Comparison of ENCODE assay signal across 12 cellular contexts in genomic region chr19:1017906-1018305, GRCh38. TPM values are rescaled to one million over a fixed set of nuclear protein-coding genes. Genes with fewer than 3 reads are reported as not detected.
DNase-seq lines count a peak whose midpoint lies in the region; ATAC-seq, FAIRE-seq and TF ChIP-seq lines count a peak whose summit lies in the region.
"Had no signal": no experiment of that assay in that cellular context is flagged by ENCODE, and none has a peak within 500 bp of the region (broad histone marks: within the 10 kb centered on the region; RNA-seq: fewer than 3 reads in every experiment).

No MANE protein-coding gene starts in this region.

- H3K9me1 ChIP-seq in K562 (ENCODE audit: control insufficient read depth, insufficient read depth, low read length) = peaks cover 16% of the 10 kb centered on the region

- H3K27me3 ChIP-seq in BLaER1 treated with 17β-estradiol and CSF1 and Interleukin-3, amounts not matched to agents 10 nM and 100 nM = no peaks in the 10 kb centered on the region
- H3K27me3 ChIP-seq in HUES48 (ENCODE audit: control insufficient read depth, insufficient read depth, low read length) = no peaks in the 10 kb centered on the region
- no peaks in the 10 kb centered on the region for H3K27me3 ChIP-seq in K562 (ENCODE audit: control insufficient read depth in 2 of 2, insufficient read depth in 2 of 2, low read length in 2 of 2)
- H3K27me3 ChIP-seq in neuronal stem cell (ENCODE audit: control insufficient read depth in 3 of 3, insufficient read depth in 3 of 3, low read depth in 1 of 3, low read length in 3 of 3) = no peaks in the 10 kb centered on the region
- H3K27me3 ChIP-seq: right lobe of liver had no signal

- H2BK12ac ChIP-seq in neuronal stem cell (ENCODE audit: low read length) = no peak overlapping the region

- TF ChIP-seq RAD21 in K562 (CRISPR knock-in tag; conservative IDR thresholded peaks at IDR 0.05 in 1 of 2, IDR thresholded peaks at IDR 0.05 in 1 of 2) = no peak

- BruUV-seq in K562 (replicated peaks; lab: Mats Ljungman, UMichigan) = no TSS peak

- peaks cover 35 to 69% (median 55%) of the 10 kb centered on the region in 11 experiments for H3K36me3 ChIP-seq in BLaER1 treated with 17β-estradiol and CSF1 and Interleukin-3, amounts not matched to agents 10 nM and 100 nM
- H3K36me3 ChIP-seq in HUES48 (ENCODE audit: control insufficient read depth, insufficient read depth, low read length) (peaks cover 22% of the 10 kb centered on the region), K562 (ENCODE audit: control insufficient read depth, insufficient read depth, low read length) (peaks cover 67% of the 10 kb centered on the region; the same call in 2 of the 3 replicates), neuronal stem cell (replicated peaks in 1 of 2; ENCODE audit: control insufficient read depth in 2 of 2, insufficient read depth in 2 of 2, low read length in 2 of 2) (peaks cover 11 to 32% of the 10 kb centered on the region in 2 donors)

- H4K20me1 ChIP-seq in BLaER1 treated with 17β-estradiol and CSF1 and Interleukin-3, amounts not matched to agents 10 nM and 100 nM = peaks cover 75 to 79% (median 76%) of the 10 kb centered on the region in 11 experiments
- H4K20me1 ChIP-seq in K562 (replicated peaks; ENCODE audit: control insufficient read depth, insufficient read depth, low read length) = peaks cover 53% of the 10 kb centered on the region

- no peak overlapping the region for H2BK120ac ChIP-seq in neuronal stem cell (ENCODE audit: low read depth, low read length)

- peak overlapping the region in 7 of 10 experiments; percentile 2 to 97 (median 86); a peak in 7 of 20 replicates for H3K4me3 ChIP-seq in BLaER1 treated with 17β-estradiol and CSF1 and Interleukin-3, amounts not matched to agents 10 nM and 100 nM
- H3K4me3 ChIP-seq in HUES48 (ENCODE audit: low read depth, low read length) = no peak overlapping the region
- peak overlapping the region; percentile 28; the same call in 1 of the 2 replicates for H3K4me3 ChIP-seq in K562
- H3K4me3 ChIP-seq in neuronal stem cell (ENCODE audit: low read length in 2 of 2) = peak overlapping the region in 1 of 2 donors; percentile 0
- H3K4me3 ChIP-seq: right lobe of liver had no signal

- H3K27ac ChIP-seq in BLaER1 treated with 17β-estradiol and CSF1 and Interleukin-3, amounts not matched to agents 10 nM and 100 nM = peak overlapping the region in 7 of 11 experiments; percentile 8 to 95 (median 37); a peak in 10 of 22 replicates
- peak overlapping the region; percentile 6 for H3K27ac ChIP-seq in HUES48 (ENCODE audit: low read depth, low read length)
- peak overlapping the region; percentile 74 for H3K27ac ChIP-seq in K562 (ENCODE audit: extremely low read depth, low read depth, low read length)
- no peak overlapping the region for H3K27ac ChIP-seq in neuronal stem cell (replicated peaks; ENCODE audit: low read length)

- H3K18ac ChIP-seq in neuronal stem cell (ENCODE audit: low read length) = no peak overlapping the region

- no peak for TF ChIP-seq EP300 in K562 (IDR thresholded peaks at IDR 0.05; ENCODE audit: low read length)

- intact Hi-C loops in K562 (cut with micrococcal nuclease) = no loop called here

- DNase-seq in K562 (ENCODE audit: extremely low read depth in 1 of 4, low spot score in 3 of 4) = no peak
- no peak for DNase-seq in neuronal stem cell (ENCODE audit: low spot score)
- DNase-seq in GM12891 (ENCODE audit: insufficient read length, low spot score) = no peak
- DNase-seq in SW480 (ENCODE audit: low spot score) = no peak
- DNase-seq in putamen (ENCODE audit: low spot score) = no peak
- DNase-seq in retina = no peak
- DNase-seq: left ventricle myocardium superior, NCI-H1105 treated with DMSO at 0.1 percent for 48 hours had no signal

- H3K14ac ChIP-seq in neuronal stem cell (ENCODE audit: low read length) = no peak overlapping the region

- no peaks in the 10 kb centered on the region for H3K9me3 ChIP-seq in BLaER1 treated with 17β-estradiol and CSF1 and Interleukin-3, amounts not matched to agents 10 nM and 100 nM (replicated peaks in 1 of 11)
- no peaks in the 10 kb centered on the region for H3K9me3 ChIP-seq in HUES48 (ENCODE audit: control insufficient read depth, insufficient read depth, low read length)
- no peaks in the 10 kb centered on the region for H3K9me3 ChIP-seq in K562 (replicated peaks; ENCODE audit: control insufficient read depth, insufficient read depth, low read depth, low read length)
- H3K9me3 ChIP-seq in neuronal stem cell (replicated peaks in 1 of 2; ENCODE audit: control insufficient read depth in 2 of 2, insufficient read depth in 1 of 2, low read depth in 1 of 2, low read length in 2 of 2) = no peaks in the 10 kb centered on the region
- H3K9me3 ChIP-seq: right lobe of liver had no signal

- H3K4me2 ChIP-seq in BLaER1 treated with 17β-estradiol and CSF1 and Interleukin-3, amounts not matched to agents 10 nM and 100 nM = peak overlapping the region; percentile 90 to 100 (median 99)
- H3K4me2 ChIP-seq in K562 (ENCODE audit: insufficient read depth, low read length) (peak overlapping the region; percentile 64), neuronal stem cell (ENCODE audit: insufficient read depth, low read length, poor library complexity, severe bottlenecking) (no peak overlapping the region)

- TF ChIP-seq CTCF in K562 (IDR thresholded peaks at IDR 0.05 in 2 of 3, conservative IDR thresholded peaks at IDR 0.05 in 1 of 3; ENCODE audit: insufficient read depth in 2 of 3, low read depth in 1 of 3, low read length in 3 of 3) = no peak

- peak overlapping the region; percentile 43 for H3K23ac ChIP-seq in neuronal stem cell (ENCODE audit: low read depth, low read length, poor library complexity)

- H2AFZ ChIP-seq in K562 (ENCODE audit: low read depth, low read length) (no peak overlapping the region), neuronal stem cell (ENCODE audit: low read length) (no peak overlapping the region)

- H2BK15ac ChIP-seq in neuronal stem cell (ENCODE audit: low read length) = no peak overlapping the region

- TF ChIP-seq POLR2A in K562 (conservative IDR thresholded peaks at IDR 0.05) (no peak), GM12891 (IDR thresholded peaks at IDR 0.05; ENCODE audit: low read depth, low read length) (no peak)

- peak overlapping the region; percentile 95 to 100 (median 98); a peak in 21 of 22 replicates for H3K9ac ChIP-seq in BLaER1 treated with 17β-estradiol and CSF1 and Interleukin-3, amounts not matched to agents 10 nM and 100 nM
- H3K9ac ChIP-seq in HUES48 (ENCODE audit: low read depth, low read length) (no peak overlapping the region), K562 (ENCODE audit: insufficient read depth in 1 of 2, low read depth in 2 of 2, low read length in 2 of 2) (peak overlapping the region; percentile 42 to 94; a peak in 3 of 4 replicates), neuronal stem cell (ENCODE audit: low read depth, low read length, poor library complexity) (no peak overlapping the region)

- H4K8ac ChIP-seq in neuronal stem cell (ENCODE audit: low read depth, low read length) = no peak overlapping the region

- POLR2A ChIA-PET in K562 (lab: Yijun Ruan, JAX) = interaction anchor here (1.2 kb wide), 1 partner anchor 8 kb away, joined by 6 read pairs; the partner anchor contains the start of gene CNN2

- no peak overlapping the region for H2BK5ac ChIP-seq in neuronal stem cell (ENCODE audit: low read length)

- FAIRE-seq in K562 (lab: Jason Lieb, UNC) (no peak), GM12891 (lab: Jason Lieb, UNC) (no peak)
- FAIRE-seq: D721Med had no signal

- H3K4me1 ChIP-seq in BLaER1 treated with 17β-estradiol and CSF1 and Interleukin-3, amounts not matched to agents 10 nM and 100 nM = peaks cover 37 to 49% (median 45%) of the 10 kb centered on the region in 10 experiments
- H3K4me1 ChIP-seq in HUES48 (ENCODE audit: control insufficient read depth, insufficient read depth, low read length) (peaks cover 20% of the 10 kb centered on the region), K562 (replicated peaks in 1 of 2; ENCODE audit: control insufficient read depth in 2 of 2, insufficient read depth in 2 of 2, low read length in 2 of 2) (peaks cover 27 to 92% of the 10 kb centered on the region in 2 experiments), neuronal stem cell (ENCODE audit: control insufficient read depth in 2 of 2, insufficient read depth in 1 of 2, low read depth in 1 of 2, low read length in 2 of 2) (peaks cover 24 to 37% of the 10 kb centered on the region in 2 donors)

- ATAC-seq in K562 = no peak
- ATAC-seq: left ventricle myocardium superior, right lobe of liver had no signal

- no peak overlapping the region for H2AK5ac ChIP-seq in neuronal stem cell (ENCODE audit: low read depth, low read length)

- CTCF ChIA-PET in K562 (lab: Yijun Ruan, JAX; ENCODE audit: low intra/inter-chr PET ratio) = no interaction called here

- no peak overlapping the region for H4K91ac ChIP-seq in neuronal stem cell (ENCODE audit: low read depth, low read length, poor library complexity)

- H3K4ac ChIP-seq in neuronal stem cell (ENCODE audit: low read length) = no peak overlapping the region

- 58% methylated on average over 4 of the region's 9 CpGs for WGBS in K562 (ENCODE audit: insufficient coverage, low coverage, missing lambda C conversion rate)
- WGBS in neuronal stem cell (ENCODE audit: extremely low coverage in 2 of 2, insufficient read length in 2 of 2, insufficient replicate concordance in 1 of 2), 2 donors = no CpG with 5 or more reads among the region's 9 CpGs

- peaks cover 80% of the 10 kb centered on the region for H3K79me2 ChIP-seq in K562 (ENCODE audit: control insufficient read depth, insufficient read depth, low read length)

- peaks cover 59% of the 10 kb centered on the region for H3K79me1 ChIP-seq in neuronal stem cell (ENCODE audit: low read depth, low read length)

- in situ Hi-C loops in K562 (cut with MboI) = no loop called here

RNA-seq across cellular contexts. Expression of gene TMEM259, which starts 3.0 kb away (rescaled TPM):
- 157 and 512 TPM in 2 replicates for total RNA-seq in K562 (2011; cell fraction: chromatin; rRNA removed; ENCODE audit: low replicate concordance)
- total RNA-seq in K562 (2011; cell fraction: nucleolus; rRNA removed) = 498 and 541 TPM in 2 replicates
- 251 and 289 TPM in 2 replicates for total RNA-seq in K562 (2011; cell fraction: nucleoplasm; rRNA removed)
- total RNA-seq in K562 (2014; rRNA removed) = 135 and 169 TPM in 2 replicates
- 13.4 and 18.5 TPM in 2 replicates for total RNA-seq in K562 (2014; rRNA removed; fragmentation: Illumina TruSeq; extraction: Trizol)
- total RNA-seq in K562 (2015; rRNA removed; fragmentation: Illumina TruSeq; extraction: Trizol) = 59.7 and 60.9 TPM in 2 replicates
- total RNA-seq in K562 (2021) = 176 and 193 TPM in 2 replicates
- 83.2 and 158 TPM in 2 replicates for polyA plus RNA-seq in K562 (2011; rRNA removed)
- polyA plus RNA-seq in K562 (2011; cell fraction: cytosol; rRNA removed) = 163 and 311 TPM in 2 replicates
- 1,374 and 1,890 TPM in 2 replicates for polyA plus RNA-seq in K562 (2011; cell fraction: nucleus; rRNA removed)
- 118 and 187 TPM in 2 replicates for polyA plus RNA-seq in K562 (2012)
- 63.6 and 79.5 TPM in 2 replicates for polyA plus RNA-seq in K562 (2014; fragmentation: Illumina TruSeq; extraction: Trizol)
- under 1 TPM; 0.52 to 0.57 TPM for polyA plus RNA-seq in K562 (2014; fragmentation: Nextera tagmentation; extraction: Ambion mirVana)
- polyA plus RNA-seq in K562 (2014; rRNA removed) = 225 and 231 TPM in 2 replicates
- 18.2 and 31.6 TPM in 2 replicates for polyA minus RNA-seq in K562 (2011; rRNA and poly(A)+ RNA removed)
- polyA minus RNA-seq in K562 (2011; cell fraction: cytosol; rRNA and poly(A)+ RNA removed) = 42.1 and 50.9 TPM in 2 replicates
- polyA minus RNA-seq in K562 (2011; cell fraction: nucleus; rRNA and poly(A)+ RNA removed) = 105 and 111 TPM in 2 replicates
- 113 TPM for polyA plus RNA-seq in neuronal stem cell (2013, experiment 1 of 2)
- polyA plus RNA-seq in neuronal stem cell (2013, experiment 2 of 2) = 111 TPM
- 82.3 TPM for polyA plus RNA-seq in GM12891 (2012; ENCODE audit: low read depth, missing spikeins)

RNA-seq across cellular contexts. Expression of gene RNU6-2, which starts 3.4 kb away (rescaled TPM):
- not detected in 2 replicates for total RNA-seq in K562 (2011; cell fraction: chromatin; rRNA removed; ENCODE audit: low replicate concordance)
- not detected in 2 replicates for total RNA-seq in K562 (2011; cell fraction: nucleolus; rRNA removed)
- total RNA-seq in K562 (2011; cell fraction: nucleoplasm; rRNA removed) = not detected in 2 replicates
- total RNA-seq in K562 (2014; rRNA removed) (not detected in 2 replicates), K562 (2014; rRNA removed; fragmentation: Illumina TruSeq; extraction: Trizol) (not detected in 2 replicates), K562 (2015; rRNA removed; fragmentation: Illumina TruSeq; extraction: Trizol) (not detected in 2 replicates), K562 (2021) (not detected in 2 replicates)
- polyA plus RNA-seq in K562 (2011; rRNA removed) (not detected in 2 replicates), K562 (2014; fragmentation: Illumina TruSeq; extraction: Trizol) (not detected in 2 replicates), K562 (2014; fragmentation: Nextera tagmentation; extraction: Ambion mirVana) (not detected), K562 (2014; rRNA removed) (not detected in 2 replicates)
- polyA plus RNA-seq in K562 (2011; cell fraction: cytosol; rRNA removed) = not detected in 2 replicates
- not detected in 2 replicates for polyA plus RNA-seq in K562 (2011; cell fraction: nucleus; rRNA removed)
- polyA plus RNA-seq in K562 (2012) = not detected in 2 replicates
- polyA minus RNA-seq in K562 (2011; rRNA and poly(A)+ RNA removed) = under 0.01 TPM in 2 replicates
- polyA minus RNA-seq in K562 (2011; cell fraction: cytosol; rRNA and poly(A)+ RNA removed) = 667 TPM in 1 of 2 replicates, not detected in the other
- under 0.01 TPM in 1 of 2 replicates, not detected in the other for polyA minus RNA-seq in K562 (2011; cell fraction: nucleus; rRNA and poly(A)+ RNA removed)
- polyA plus RNA-seq in neuronal stem cell (2013, experiment 1 of 2) = not detected
- polyA plus RNA-seq in neuronal stem cell (2013, experiment 2 of 2) = not detected
- not detected for polyA plus RNA-seq in GM12891 (2012; ENCODE audit: low read depth, missing spikeins)
- total RNA-seq: left ventricle myocardium superior, right lobe of liver had no signal

RNA-seq across cellular contexts. Expression of gene CNN2, which starts 8.5 kb away (rescaled TPM):
- 25.1 and 70.9 TPM in 2 replicates for total RNA-seq in K562 (2011; cell fraction: chromatin; rRNA removed; ENCODE audit: low replicate concordance)
- total RNA-seq in K562 (2011; cell fraction: nucleolus; rRNA removed) = 40.8 and 41.4 TPM in 2 replicates
- 34.4 and 52.1 TPM in 2 replicates for total RNA-seq in K562 (2011; cell fraction: nucleoplasm; rRNA removed)
- total RNA-seq in K562 (2014; rRNA removed) = 82.3 and 124 TPM in 2 replicates
- 33.7 and 45.6 TPM in 2 replicates for total RNA-seq in K562 (2014; rRNA removed; fragmentation: Illumina TruSeq; extraction: Trizol)
- 52.7 and 54.9 TPM in 2 replicates for total RNA-seq in K562 (2015; rRNA removed; fragmentation: Illumina TruSeq; extraction: Trizol)
- 161 and 174 TPM in 2 replicates for total RNA-seq in K562 (2021)
- 36.4 and 61.3 TPM in 2 replicates for polyA plus RNA-seq in K562 (2011; rRNA removed)
- polyA plus RNA-seq in K562 (2011; cell fraction: cytosol; rRNA removed) = 82.9 and 105 TPM in 2 replicates
- 42.5 and 55.7 TPM in 2 replicates for polyA plus RNA-seq in K562 (2011; cell fraction: nucleus; rRNA removed)
- polyA plus RNA-seq in K562 (2012) = 82.7 and 152 TPM in 2 replicates
- 123 and 158 TPM in 2 replicates for polyA plus RNA-seq in K562 (2014; fragmentation: Illumina TruSeq; extraction: Trizol)
- 10 to 100 TPM; 12.1 to 12.8 TPM for polyA plus RNA-seq in K562 (2014; fragmentation: Nextera tagmentation; extraction: Ambion mirVana)
- 71.3 and 73.3 TPM in 2 replicates for polyA plus RNA-seq in K562 (2014; rRNA removed)
- polyA minus RNA-seq in K562 (2011; rRNA and poly(A)+ RNA removed) = 45.8 and 50.7 TPM in 2 replicates
- 132 and 161 TPM in 2 replicates for polyA minus RNA-seq in K562 (2011; cell fraction: cytosol; rRNA and poly(A)+ RNA removed)
- polyA minus RNA-seq in K562 (2011; cell fraction: nucleus; rRNA and poly(A)+ RNA removed) = 9.0 and 15.9 TPM in 2 replicates
- 235 TPM for polyA plus RNA-seq in neuronal stem cell (2013, experiment 1 of 2)
- 243 TPM for polyA plus RNA-seq in neuronal stem cell (2013, experiment 2 of 2)
- 101 TPM for polyA plus RNA-seq in GM12891 (2012; ENCODE audit: low read depth, missing spikeins)

RNA-seq across cellular contexts. Expression of gene GRIN3B, which starts 17.7 kb away (rescaled TPM):
- 0.32 and 0.88 TPM in 2 replicates for total RNA-seq in K562 (2011; cell fraction: chromatin; rRNA removed; ENCODE audit: low replicate concordance)
- total RNA-seq in K562 (2011; cell fraction: nucleolus; rRNA removed) = 1.3 and 2.9 TPM in 2 replicates
- 0.29 and 0.46 TPM in 2 replicates for total RNA-seq in K562 (2011; cell fraction: nucleoplasm; rRNA removed)
- total RNA-seq in K562 (2014; rRNA removed) (0.95 TPM in 1 of 2 replicates, not detected in the other), K562 (2014; rRNA removed; fragmentation: Illumina TruSeq; extraction: Trizol) (not detected in 2 replicates), K562 (2015; rRNA removed; fragmentation: Illumina TruSeq; extraction: Trizol) (not detected in 2 replicates), K562 (2021) (0.51 TPM in 1 of 2 replicates, not detected in the other)
- polyA plus RNA-seq in K562 (2011; rRNA removed) (0.06 and 0.23 TPM in 2 replicates), K562 (2014; fragmentation: Illumina TruSeq; extraction: Trizol) (not detected in 2 replicates), K562 (2014; fragmentation: Nextera tagmentation; extraction: Ambion mirVana) (not detected), K562 (2014; rRNA removed) (0.15 and 0.19 TPM in 2 replicates)
- polyA plus RNA-seq in K562 (2011; cell fraction: cytosol; rRNA removed) = 0.31 and 0.53 TPM in 2 replicates
- 2.2 and 2.5 TPM in 2 replicates for polyA plus RNA-seq in K562 (2011; cell fraction: nucleus; rRNA removed)
- 0.12 and 0.51 TPM in 2 replicates for polyA plus RNA-seq in K562 (2012)
- polyA minus RNA-seq in K562 (2011; rRNA and poly(A)+ RNA removed) = 0.06 TPM in 1 of 2 replicates, not detected in the other
- polyA minus RNA-seq in K562 (2011; cell fraction: cytosol; rRNA and poly(A)+ RNA removed) = not detected in 2 replicates
- polyA minus RNA-seq in K562 (2011; cell fraction: nucleus; rRNA and poly(A)+ RNA removed) = 0.40 and 1.4 TPM in 2 replicates
- 4.2 TPM for polyA plus RNA-seq in neuronal stem cell (2013, experiment 1 of 2)
- polyA plus RNA-seq in neuronal stem cell (2013, experiment 2 of 2) = 3.9 TPM
- polyA plus RNA-seq in GM12891 (2012; ENCODE audit: low read depth, missing spikeins) = 0.06 TPM
- total RNA-seq: left ventricle myocardium superior had no signal

RNA-seq across cellular contexts. Expression of gene ABCA7, which starts 22.0 kb away (rescaled TPM):
- total RNA-seq in K562 (2011; cell fraction: chromatin; rRNA removed; ENCODE audit: low replicate concordance) = 266 and 789 TPM in 2 replicates
- 519 and 639 TPM in 2 replicates for total RNA-seq in K562 (2011; cell fraction: nucleolus; rRNA removed)
- total RNA-seq in K562 (2011; cell fraction: nucleoplasm; rRNA removed) = 258 and 297 TPM in 2 replicates
- total RNA-seq in K562 (2014; rRNA removed) = 31.4 and 45.4 TPM in 2 replicates
- 8.9 and 12.7 TPM in 2 replicates for total RNA-seq in K562 (2014; rRNA removed; fragmentation: Illumina TruSeq; extraction: Trizol)
- 19.1 and 22.8 TPM in 2 replicates for total RNA-seq in K562 (2015; rRNA removed; fragmentation: Illumina TruSeq; extraction: Trizol)
- total RNA-seq in K562 (2021) = 90.0 and 96.1 TPM in 2 replicates
- polyA plus RNA-seq in K562 (2011; rRNA removed) = 32.6 and 52.0 TPM in 2 replicates
- polyA plus RNA-seq in K562 (2011; cell fraction: cytosol; rRNA removed) = 31.0 and 47.7 TPM in 2 replicates
- 504 and 724 TPM in 2 replicates for polyA plus RNA-seq in K562 (2011; cell fraction: nucleus; rRNA removed)
- polyA plus RNA-seq in K562 (2012) = 65.1 and 67.9 TPM in 2 replicates
- polyA plus RNA-seq in K562 (2014; fragmentation: Illumina TruSeq; extraction: Trizol) = 31.2 and 32.6 TPM in 2 replicates
- polyA plus RNA-seq in K562 (2014; fragmentation: Nextera tagmentation; extraction: Ambion mirVana) = 1 to 10 TPM; 2.3 to 3.0 TPM
- 73.5 and 94.1 TPM in 2 replicates for polyA plus RNA-seq in K562 (2014; rRNA removed)
- 13.1 and 14.8 TPM in 2 replicates for polyA minus RNA-seq in K562 (2011; rRNA and poly(A)+ RNA removed)
- 24.3 and 51.6 TPM in 2 replicates for polyA minus RNA-seq in K562 (2011; cell fraction: cytosol; rRNA and poly(A)+ RNA removed)
- polyA minus RNA-seq in K562 (2011; cell fraction: nucleus; rRNA and poly(A)+ RNA removed) = 164 and 176 TPM in 2 replicates
- polyA plus RNA-seq in neuronal stem cell (2013, experiment 1 of 2) = 9.4 TPM
- polyA plus RNA-seq in neuronal stem cell (2013, experiment 2 of 2) = 8.0 TPM
- 13.2 TPM for polyA plus RNA-seq in GM12891 (2012; ENCODE audit: low read depth, missing spikeins)

Comparison
In these comparisons a context has a peak if more than half of its experiments do, and no peak if none do; other contexts are left out.
1. H3K9ac ChIP-seq: peak in BLaER1 treated with 17β-estradiol and CSF1 and Interleukin-3, amounts not matched to agents 10 nM and 100 nM (11 of 11) and K562 (2 of 2); none in HUES48 (single experiment) and neuronal stem cell (single experiment).